Comparison of ENCODE assay signal across 2 cellular contexts in genomic region chr2:241280291-241280690, GRCh38.
TF ChIP-seq lines count a peak whose summit lies in the region.

No MANE protein-coding gene starts in this region.

TF ChIP-seq in HepG2, 621 proteins besides CTCF, POLR2A, EP300 and RAD21:
- TF ChIP-seq POGZ (CRISPR knock-in tag; IDR thresholded peaks at IDR 0.05) (no peak), WIZ (CRISPR knock-in tag; IDR thresholded peaks at IDR 0.05) (no peak)

TF ChIP-seq in K562, 482 proteins besides CTCF, POLR2A, EP300 and RAD21:
- no peak for TF ChIP-seq HNRNPH1 (optimal IDR thresholded peaks at IDR 0.05; ENCODE audit: low read depth, low read length)
